In the genomic region with DNA sequence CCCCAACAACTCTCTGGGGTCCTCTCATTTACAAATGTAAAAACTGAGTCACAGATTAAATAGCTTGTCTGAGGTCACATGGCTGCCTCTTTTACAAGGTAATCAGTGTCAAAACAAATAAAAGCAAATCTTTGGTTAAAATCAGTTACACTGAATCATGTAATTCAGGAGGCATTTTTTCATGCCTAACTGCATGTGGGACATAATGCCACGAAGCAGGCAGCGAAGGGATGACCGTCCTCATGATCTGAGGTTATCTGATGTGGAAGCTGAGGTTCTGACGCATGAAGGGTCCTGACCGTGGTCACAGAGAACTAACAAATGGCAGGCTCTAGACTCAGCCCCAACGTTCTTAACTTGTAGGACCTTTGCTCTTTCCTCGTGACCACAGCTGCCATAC, we compare ENCODE assay signal across 1 cellular context.
TF ChIP-seq lines count a peak whose summit lies in the region.

No MANE protein-coding gene starts in this region.

TF ChIP-seq in IMR-90, 13 proteins besides CTCF, POLR2A, EP300 and RAD21 (continued from another document):
- TF ChIP-seq CHD1 (IDR thresholded peaks at IDR 0.05; ENCODE audit: low read depth, low read length) = no peak
- no peak for TF ChIP-seq MAFK (IDR thresholded peaks at IDR 0.05; ENCODE audit: low read depth, low read length)
- no peak for TF ChIP-seq CEBPB (IDR thresholded peaks at IDR 0.05; ENCODE audit: low read depth, low read length)
- TF ChIP-seq RCOR1 (IDR thresholded peaks at IDR 0.05; ENCODE audit: insufficient replicate concordance, low read length) = no peak
- TF ChIP-seq NFE2L2 (IDR thresholded peaks at IDR 0.05; ENCODE audit: low read depth, low read length) = no peak
- no peak for TF ChIP-seq MXI1 (IDR thresholded peaks at IDR 0.05; ENCODE audit: borderline replicate concordance, low read depth, low read length)
- TF ChIP-seq, protein P1, sequence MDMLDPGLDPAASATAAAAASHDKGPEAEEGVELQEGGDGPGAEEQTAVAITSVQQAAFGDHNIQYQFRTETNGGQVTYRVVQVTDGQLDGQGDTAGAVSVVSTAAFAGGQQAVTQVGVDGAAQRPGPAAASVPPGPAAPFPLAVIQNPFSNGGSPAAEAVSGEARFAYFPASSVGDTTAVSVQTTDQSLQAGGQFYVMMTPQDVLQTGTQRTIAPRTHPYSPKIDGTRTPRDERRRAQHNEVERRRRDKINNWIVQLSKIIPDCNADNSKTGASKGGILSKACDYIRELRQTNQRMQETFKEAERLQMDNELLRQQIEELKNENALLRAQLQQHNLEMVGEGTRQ (IDR thresholded peaks at IDR 0.05; ENCODE audit: low read depth, low read length) = no peak
- no peak for TF ChIP-seq RFX5 (IDR thresholded peaks at IDR 0.05; ENCODE audit: low read depth, low read length)
- no peak for TF ChIP-seq BHLHE40 (IDR thresholded peaks at IDR 0.05; ENCODE audit: low read depth, low read length)
- TF ChIP-seq SMC3 (IDR thresholded peaks at IDR 0.05; ENCODE audit: low read depth, low read length) = no peak
- TF ChIP-seq FOS (IDR thresholded peaks at IDR 0.05; ENCODE audit: low read depth, low read length) = no peak
TF ChIP-seq in IMR-90: peak in this region for 0.
